15 cellular contexts compared by ENCODE assay signal in genomic region chr18:58657494-58657893, GRCh38. TPM values are rescaled to one million over a fixed set of nuclear protein-coding genes. Genes with fewer than 3 reads are reported as not detected.
A peak's percentile ranks its signal among the peaks of the same experiment; 100 is the strongest.
DNase-seq lines count a peak whose midpoint lies in the region; ATAC-seq and TF ChIP-seq lines count a peak whose summit lies in the region.
"Had no signal": no experiment of that assay in that cellular context is flagged by ENCODE, and none has a peak within 500 bp of the region (broad histone marks: within the 10 kb centered on the region; RNA-seq: fewer than 3 reads in every experiment).

No MANE protein-coding gene starts in this region.

- TF ChIP-seq CTCF in CD14-positive monocyte (IDR thresholded peaks at IDR 0.05), result no peak
- TF ChIP-seq CTCF in DOHH2 (IDR thresholded peaks at IDR 0.05; ENCODE audit: low read depth, low read length, poor library complexity, severe bottlenecking), result no peak

- no peak for DNase-seq in CD14-positive monocyte (ENCODE audit: low spot score)
- DNase-seq in T-helper 17 cell, result no peak
- no peak for DNase-seq in memory B cell (ENCODE audit: low spot score in 2 of 2)
- DNase-seq in HK-2 (ENCODE audit: unreplicated experiment), result no peak
- DNase-seq: activated CD4-positive, CD25-positive, alpha-beta regulatory T cell; erythroblast; NCI-H1694 treated with DMSO at 0.1 percent for 48 hours; uterus had no signal

- H3K4me1 ChIP-seq in DOHH2 (ENCODE audit: control insufficient read depth, low read length), result peaks cover 77% of the 10 kb centered on the region
- H3K4me1 ChIP-seq: ascending aorta, uterus had no signal

- no peak for ATAC-seq in T-helper 17 cell
- ATAC-seq in memory B cell (ENCODE audit: low read depth), result no peak
- ATAC-seq in HG03097 (IDR thresholded peaks at IDR 0.05; ENCODE audit: low FRiP score, unreplicated experiment), result no peak
- no peak for ATAC-seq in HG03196 (IDR thresholded peaks at IDR 0.05; ENCODE audit: unreplicated experiment)

- H3K27ac Mint-ChIP-seq in CD14-positive monocyte (peak overlapping the region in 6 of 7 donors; percentile 80 to 91 (median 88)), T-helper 17 cell (peak overlapping the region; percentile 95), memory B cell (peak overlapping the region; percentile 92)

- H3K9me3 ChIP-seq in DOHH2 (ENCODE audit: control insufficient read depth, insufficient read depth, low read length) (0 out of 2 replicates have a peak, but pooled peaks cover 3% of the 10 kb centered on the region), T-helper 17 cell (ENCODE audit: control insufficient read depth, low read length, poor library complexity, severe bottlenecking) (no peaks in the 10 kb centered on the region)
- H3K9me3 ChIP-seq: uterus had no signal

- H3K36me3 Mint-ChIP-seq in CD14-positive monocyte, result no peaks in the 10 kb centered on the region
- H3K36me3 Mint-ChIP-seq in T-helper 17 cell (ENCODE audit: low read depth), result peaks cover 5% of the 10 kb centered on the region
- H3K36me3 Mint-ChIP-seq in memory B cell, result peaks cover 19% of the 10 kb centered on the region

- H3K4me3 Mint-ChIP-seq in CD14-positive monocyte, result peak overlapping the region in 1 of 2 donors; percentile 88
- H3K4me3 Mint-ChIP-seq in T-helper 17 cell, result peak overlapping the region; percentile 87
- H3K4me3 Mint-ChIP-seq in memory B cell, result peak overlapping the region; percentile 88

- peaks cover 0 to 2% (median 2%) of the 10 kb centered on the region in 3 donors for H3K27me3 Mint-ChIP-seq in CD14-positive monocyte (ENCODE audit: low read depth in 3 of 3)
- no peaks in the 10 kb centered on the region for H3K27me3 Mint-ChIP-seq in T-helper 17 cell
- no peaks in the 10 kb centered on the region for H3K27me3 Mint-ChIP-seq in memory B cell
- H3K27me3 Mint-ChIP-seq: stimulated activated naive CD8-positive, alpha-beta T cell treated with anti-CD3 and anti-CD28 coated beads, Interleukin-15, amount 100 ng/mL, for 72 hours had no signal

- H3K9me3 Mint-ChIP-seq in CD14-positive monocyte (peaks cover 0 to 5% (median 0%) of the 10 kb centered on the region in 7 donors), memory B cell (peaks cover 9% of the 10 kb centered on the region)

- peak overlapping the region; percentile 87 for H3K27ac ChIP-seq in DOHH2 (ENCODE audit: low read depth, low read length)
- H3K27ac ChIP-seq: ascending aorta, coronary artery, uterus had no signal

- H3K4me3 ChIP-seq in DOHH2 (ENCODE audit: low read length), result peak overlapping the region; percentile 70
- H3K4me3 ChIP-seq: ascending aorta, coronary artery, skin epidermis, uterus had no signal

- peak overlapping the region; percentile 92 for H3K4me2 ChIP-seq in DOHH2 (ENCODE audit: low read length)

- H3K4me1 Mint-ChIP-seq in CD14-positive monocyte (peaks cover 31% of the 10 kb centered on the region), T-helper 17 cell (peaks cover 26% of the 10 kb centered on the region), memory B cell (peaks cover 59% of the 10 kb centered on the region)

- H4K20me1 ChIP-seq in DOHH2 (ENCODE audit: control insufficient read depth, insufficient read depth, low read depth, low read length), result no peaks in the 10 kb centered on the region

- H3K36me3 ChIP-seq in DOHH2 (ENCODE audit: control insufficient read depth, low read length), result peaks cover 3% of the 10 kb centered on the region; the same call in 1 of the 2 replicates
- H3K36me3 ChIP-seq: ascending aorta, uterus had no signal

- no peaks in the 10 kb centered on the region for H3K27me3 ChIP-seq in DOHH2 (ENCODE audit: control insufficient read depth, low read length)
- H3K27me3 ChIP-seq: ascending aorta, uterus had no signal

- H3K79me2 ChIP-seq in DOHH2 (ENCODE audit: control insufficient read depth, low read length), result no peaks in the 10 kb centered on the region

- intact Hi-C loops in CD14-positive monocyte (cut with micrococcal nuclease), result loop anchor here in 1 of 2 donors (5.0 kb wide), 1 partner anchor 40 kb away; no protein-coding TSS in a partner anchor

- peaks cover 20% of the 10 kb centered on the region for H3F3A ChIP-seq in DOHH2 (ENCODE audit: control insufficient read depth, insufficient read depth)

- no peaks in the 10 kb centered on the region for H3K9me2 ChIP-seq in DOHH2 (replicated peaks; ENCODE audit: control insufficient read depth, low read length)

RNA-seq across cellular contexts. Expression of gene MALT1, which starts 13.8 kb away (rescaled TPM):
- polyA plus RNA-seq in CD14-positive monocyte, result 10 to 100 TPM; 18.3 to 23.8 TPM
- 100 to 1,000 TPM in 1 of 2 donors, 10 to 100 TPM in 1; 87.8 to 108 TPM for total RNA-seq in T-helper 17 cell

RNA-seq across cellular contexts. Expression of gene ALPK2, which starts 28.6 kb away (rescaled TPM):
- under 1 TPM; 0.16 to 0.52 TPM for polyA plus RNA-seq in CD14-positive monocyte
- total RNA-seq in T-helper 17 cell, result 1 to 10 TPM in 1 of 2 donors, under 1 TPM in 1; 0.65 to 2.6 TPM
- total RNA-seq: ascending aorta had no signal
